ENCODE assay signal across 26 cellular contexts in genomic region chr2:104847821-104848160, GRCh38. TPM values are rescaled to one million over a fixed set of nuclear protein-coding genes. Genes with fewer than 3 reads are reported as not detected.
DNase-seq lines count a peak whose midpoint lies in the region; ATAC-seq, FAIRE-seq and TF ChIP-seq lines count a peak whose summit lies in the region.
"Had no signal": no experiment of that assay in that cellular context is flagged by ENCODE, and none has a peak within 500 bp of the region (broad histone marks: within the 10 kb centered on the region; RNA-seq: fewer than 3 reads in every experiment).

No MANE protein-coding gene starts in this region.

- H4K20me1 ChIP-seq in GM23338 (replicated peaks; ENCODE audit: insufficient read depth) = no peaks in the 10 kb centered on the region; the same call in 1 of the 2 replicates
- peaks cover 54% of the 10 kb centered on the region for H4K20me1 ChIP-seq in neural progenitor cell (ENCODE audit: low read depth)

- H3K27ac Mint-ChIP-seq in GM23338 (no peak overlapping the region), brain (peak overlapping the region; percentile 99 to 100 (median 99)), neural progenitor cell (peak overlapping the region; percentile 11), chondrocyte (ENCODE audit: unreplicated experiment) (no peak overlapping the region)
- H3K27ac Mint-ChIP-seq: CD14-positive monocyte; CD8-positive, alpha-beta memory T cell had no signal

- TF ChIP-seq POLR2A in H54 (IDR thresholded peaks at IDR 0.05; ENCODE audit: low read depth, low read length) = no peak

- H3K27me3 Mint-ChIP-seq in GM23338 (ENCODE audit: insufficient read depth, low read depth, poor library complexity) (peaks cover 94% of the 10 kb centered on the region), brain (peaks cover 49% of the 10 kb centered on the region), neural progenitor cell (ENCODE audit: insufficient read depth, low read depth) (peaks cover 16% of the 10 kb centered on the region), chondrocyte (ENCODE audit: low read depth) (peaks cover 16% of the 10 kb centered on the region)

- no peak for FAIRE-seq in H54 (lab: Jason Lieb, UNC)
- FAIRE-seq: GM12892, RCC 7860 had no signal

- H3K79me2 ChIP-seq in GM23338 (replicated peaks; ENCODE audit: insufficient read depth) = no peaks in the 10 kb centered on the region
- H3K79me2 ChIP-seq in neural progenitor cell (ENCODE audit: low read depth) = no peaks in the 10 kb centered on the region

- H3K4me1 ChIP-seq in GM23338 (ENCODE audit: insufficient read depth) = peaks cover 74% of the 10 kb centered on the region
- H3K4me1 ChIP-seq in neural progenitor cell = peaks cover 34% of the 10 kb centered on the region
- H3K4me1 ChIP-seq: BE2C had no signal

- H3K4me3 Mint-ChIP-seq in GM23338 (no peak overlapping the region), brain (peak overlapping the region; percentile 89 to 98 (median 95)), neural progenitor cell (peak overlapping the region; percentile 99), chondrocyte (ENCODE audit: unreplicated experiment) (no peak overlapping the region)

- H3K36me3 Mint-ChIP-seq in GM23338 (ENCODE audit: low read depth) = no peaks in the 10 kb centered on the region; the same call in 2 of the 3 replicates
- no peaks in the 10 kb centered on the region for H3K36me3 Mint-ChIP-seq in brain
- H3K36me3 Mint-ChIP-seq in neural progenitor cell = peaks cover 3% of the 10 kb centered on the region
- H3K36me3 Mint-ChIP-seq in chondrocyte (ENCODE audit: low read depth) = no peaks in the 10 kb centered on the region
- H3K36me3 Mint-ChIP-seq: CD8-positive, alpha-beta memory T cell had no signal

- H3K4me3 ChIP-seq in GM23338 (no peak overlapping the region), kidney epithelial cell (ENCODE audit: low read depth, low read length) (peak overlapping the region; percentile 10), neural progenitor cell (no peak overlapping the region)
- H3K4me3 ChIP-seq: SK-N-MC had no signal

- H3F3A ChIP-seq in GM23338 (replicated peaks; ENCODE audit: low read depth) (peaks cover 6% of the 10 kb centered on the region), neural progenitor cell (ENCODE audit: low read depth) (peaks cover 58% of the 10 kb centered on the region)

- H3K4me1 Mint-ChIP-seq in GM23338 = peaks cover 72% of the 10 kb centered on the region
- peaks cover 36% of the 10 kb centered on the region for H3K4me1 Mint-ChIP-seq in brain
- H3K4me1 Mint-ChIP-seq in neural progenitor cell = peaks cover 51% of the 10 kb centered on the region
- peaks cover 79% of the 10 kb centered on the region for H3K4me1 Mint-ChIP-seq in chondrocyte (ENCODE audit: low read depth)

- H3K36me3 ChIP-seq in GM23338 (ENCODE audit: insufficient read depth) = no peaks in the 10 kb centered on the region
- H3K36me3 ChIP-seq in kidney epithelial cell (ENCODE audit: control insufficient read depth, insufficient read depth, low read length) = no peaks in the 10 kb centered on the region
- H3K36me3 ChIP-seq in neural progenitor cell = no peaks in the 10 kb centered on the region
- H3K36me3 ChIP-seq: BE2C had no signal

- no peak for TF ChIP-seq CTCF in GM23338 (conservative IDR thresholded peaks at IDR 0.05; ENCODE audit: low read depth in 2 of 2)
- no peak for TF ChIP-seq CTCF in brain (conservative IDR thresholded peaks at IDR 0.05)
- TF ChIP-seq CTCF in kidney epithelial cell (IDR thresholded peaks at IDR 0.05; ENCODE audit: insufficient read depth, low read length, poor library complexity, severe bottlenecking) = no peak
- no peak for TF ChIP-seq CTCF in neural progenitor cell (IDR thresholded peaks at IDR 0.05)
- no peak for TF ChIP-seq CTCF in chondrocyte (IDR thresholded peaks at IDR 0.05)

- no peak overlapping the region for H2AFZ ChIP-seq in GM23338
- no peak overlapping the region for H2AFZ ChIP-seq in neural progenitor cell (replicated peaks)

- H3K27me3 ChIP-seq in GM23338 (ENCODE audit: insufficient read depth) (peaks cover 99% of the 10 kb centered on the region), kidney epithelial cell (ENCODE audit: control insufficient read depth, insufficient read depth, low read length) (peaks cover 37% of the 10 kb centered on the region), neural progenitor cell (peaks cover 100% of the 10 kb centered on the region)

- DNase-seq in GM23338 (ENCODE audit: low spot score) (no peak), kidney epithelial cell (ENCODE audit: low read depth) (no peak), neural progenitor cell (ENCODE audit: low spot score) (no peak), HK-2 (ENCODE audit: unreplicated experiment) (no peak), H54 (ENCODE audit: insufficient read length, low spot score) (no peak), chondrocyte (ENCODE audit: low spot score) (no peak)
- DNase-seq: 8988T; BE2C; Calu3; CD8-positive, alpha-beta memory T cell; DMS79 treated with DMSO at 0.1 percent for 48 hours; GF-D8; NCI-H1092; NCI-H1436; NCI-H187; NCI-H2081 treated with DMSO at 0.1 percent for 48 hours; NCI-H2171 treated with DMSO at 0.1 percent for 48 hours; NCI-H524; NCI-H774; SIG-M5 had no signal

- H3K9me3 Mint-ChIP-seq in GM23338 = no peaks in the 10 kb centered on the region; the same call in 2 of the 3 replicates
- peaks cover 0 to 13% (median 0%) of the 10 kb centered on the region in 5 experiments for H3K9me3 Mint-ChIP-seq in brain
- no peaks in the 10 kb centered on the region for H3K9me3 Mint-ChIP-seq in neural progenitor cell
- H3K9me3 Mint-ChIP-seq in chondrocyte (ENCODE audit: low read depth) = no peaks in the 10 kb centered on the region

- H3K9ac ChIP-seq in neural progenitor cell = no peak overlapping the region

- no peaks in the 10 kb centered on the region for H3K9me3 ChIP-seq in neural progenitor cell (ENCODE audit: low read depth)
- H3K9me3 ChIP-seq: BE2C had no signal

- H3K4me2 ChIP-seq in GM23338 = 0 out of 2 replicates have a peak overlapping the region, but pooled peaks have one; percentile 58
- H3K4me2 ChIP-seq in neural progenitor cell = no peak overlapping the region

- no peaks in the 10 kb centered on the region for H3K9me2 ChIP-seq in GM23338 (ENCODE audit: insufficient read depth)

- no peak for ATAC-seq in GM23338
- ATAC-seq in HG03565 (IDR thresholded peaks at IDR 0.05; ENCODE audit: unreplicated experiment) = no peak

- no peak overlapping the region for H3K27ac ChIP-seq in GM23338 (ENCODE audit: low read depth)
- H3K27ac ChIP-seq in neural progenitor cell = no peak overlapping the region
- H3K27ac ChIP-seq: SK-N-MC had no signal

TF ChIP-seq in GM23338, 12 proteins besides CTCF, POLR2A, EP300 and RAD21 (continues in another document):
- peak; percentile 16 for TF ChIP-seq EZH2 (IDR thresholded peaks at IDR 0.05; ENCODE audit: low read depth, unreplicated experiment)

RNA-seq across cellular contexts. Expression of gene POU3F3, which starts 6.1 kb away (rescaled TPM):
- total RNA-seq in GM23338 (2014; rRNA removed; shearing (Covaris generic)) = 0.24 TPM in 1 of 2 replicates, not detected in the other
- 0.06 and 0.14 TPM in 2 replicates for polyA plus RNA-seq in GM23338 (2016; fragmentation: Nextera tagmentation; extraction: Ambion mirVana)
- polyA plus RNA-seq in brain (ENCODE audit: insufficient read depth, low read depth, low replicate concordance) = 23.8 TPM
- 18.2 and 19.0 TPM in 2 replicates for total RNA-seq in kidney epithelial cell
- 0.25 TPM in 1 of 2 replicates, not detected in the other for total RNA-seq in neural progenitor cell (ENCODE audit: low replicate concordance)
- 7.2 to 55.0 TPM (median 7.7 TPM) in 3 replicates for total RNA-seq in chondrocyte
- total RNA-seq: Calu3; CD8-positive, alpha-beta memory T cell had no signal
- polyA plus RNA-seq: CD14-positive monocyte; CD8-positive, alpha-beta memory T cell had no signal

Comparison
In these comparisons a context has a peak if more than half of its experiments do, and no peak if none do; other contexts are left out.
1. H3K27ac Mint-ChIP-seq: peak in brain (5 of 5) and neural progenitor cell (single experiment); none in GM23338 (single experiment) and chondrocyte (single experiment).
2. H3K4me3 Mint-ChIP-seq: peak in brain (5 of 5) and neural progenitor cell (single experiment); none in GM23338 (single experiment) and chondrocyte (single experiment).